27 cellular contexts compared by ENCODE assay signal in genomic region chr15:56763082-56763481, GRCh38. TPM values are rescaled to one million over a fixed set of nuclear protein-coding genes. Genes with fewer than 3 reads are reported as not detected.
DNase-seq lines count a peak whose midpoint lies in the region; ATAC-seq, FAIRE-seq and TF ChIP-seq lines count a peak whose summit lies in the region.
"Had no signal": no experiment of that assay in that cellular context is flagged by ENCODE, and none has a peak within 500 bp of the region (broad histone marks: within the 10 kb centered on the region; RNA-seq: fewer than 3 reads in every experiment).

No MANE protein-coding gene starts in this region.

- H3K79me2 ChIP-seq in K562 (ENCODE audit: control insufficient read depth, insufficient read depth, low read length), result no peaks in the 10 kb centered on the region
- H3K79me2 ChIP-seq in hepatocyte, result no peaks in the 10 kb centered on the region
- H3K79me2 ChIP-seq in smooth muscle cell (ENCODE audit: low read depth), result no peaks in the 10 kb centered on the region
- H3K79me2 ChIP-seq in neural progenitor cell (ENCODE audit: low read depth), result no peaks in the 10 kb centered on the region

- FAIRE-seq in K562 (lab: Jason Lieb, UNC), result peak; percentile 15
- FAIRE-seq: G401.6, GM12892 had no signal

- no peak overlapping the region for H3K23ac ChIP-seq in mesenchymal stem cell (ENCODE audit: low read length in 2 of 2)

- ATAC-seq in K562, result no peak
- ATAC-seq: HepG2, Right ventricle myocardium inferior had no signal

- no peaks in the 10 kb centered on the region for H3K27me3 Mint-ChIP-seq in neural progenitor cell (ENCODE audit: insufficient read depth, low read depth)

- H3K9me3 ChIP-seq in K562 (replicated peaks; ENCODE audit: control insufficient read depth, insufficient read depth, low read depth, low read length), result no peaks in the 10 kb centered on the region
- H3K9me3 ChIP-seq in hepatocyte (ENCODE audit: low read depth), result no peaks in the 10 kb centered on the region
- H3K9me3 ChIP-seq in smooth muscle cell (replicated peaks; ENCODE audit: low read depth), result no peaks in the 10 kb centered on the region
- no peaks in the 10 kb centered on the region for H3K9me3 ChIP-seq in neural progenitor cell (ENCODE audit: low read depth)
- no peaks in the 10 kb centered on the region for H3K9me3 ChIP-seq in mesenchymal stem cell (ENCODE audit: control insufficient read depth, low read length)
- H3K9me3 ChIP-seq: SJSA1 had no signal

- H3K36me3 Mint-ChIP-seq in neural progenitor cell, result no peaks in the 10 kb centered on the region
- H3K36me3 Mint-ChIP-seq: CD8-positive, alpha-beta memory T cell had no signal

- POLR2A ChIA-PET in K562 (lab: Yijun Ruan, JAX), result interaction anchor here (0.5 kb wide), 1 partner anchor 27 kb away, joined by 3 read pairs; no protein-coding TSS in a partner anchor

- TF ChIP-seq POLR2A in K562 (conservative IDR thresholded peaks at IDR 0.05), result no peak

- intact Hi-C loops in K562 (cut with micrococcal nuclease), result no loop called here

- no peak overlapping the region for H2BK15ac ChIP-seq in mesenchymal stem cell (ENCODE audit: low read depth, poor library complexity, severe bottlenecking)

- no TSS peak for BruUV-seq in K562 (replicated peaks; lab: Mats Ljungman, UMichigan)

- H3K4me3 Mint-ChIP-seq in neural progenitor cell, result no peak overlapping the region
- H3K4me3 Mint-ChIP-seq: CD8-positive, alpha-beta memory T cell had no signal

- CTCF ChIA-PET in K562 (lab: Yijun Ruan, JAX; ENCODE audit: low intra/inter-chr PET ratio), result no interaction called here

- H4K8ac ChIP-seq in mesenchymal stem cell (ENCODE audit: low read length), result no peak overlapping the region

- no peak overlapping the region for H3K4ac ChIP-seq in mesenchymal stem cell (ENCODE audit: low read depth in 1 of 2, low read length in 2 of 2)

- H2BK5ac ChIP-seq in mesenchymal stem cell (ENCODE audit: low read depth, low read length, poor library complexity, severe bottlenecking), result no peak overlapping the region

- H3K4me1 ChIP-seq in K562 (replicated peaks in 1 of 2; ENCODE audit: control insufficient read depth in 2 of 2, insufficient read depth in 2 of 2, low read length in 2 of 2), result peaks cover 0 to 13% of the 10 kb centered on the region in 2 experiments; a peak in 3 of 5 replicates
- peaks cover 24% of the 10 kb centered on the region for H3K4me1 ChIP-seq in hepatocyte (ENCODE audit: insufficient read depth)
- peaks cover 11% of the 10 kb centered on the region for H3K4me1 ChIP-seq in smooth muscle cell (ENCODE audit: low read depth)
- H3K4me1 ChIP-seq in neural progenitor cell, result no peaks in the 10 kb centered on the region
- H3K4me1 ChIP-seq in mesenchymal stem cell (ENCODE audit: control insufficient read depth, insufficient read depth, low read depth, low read length), result peaks cover 2% of the 10 kb centered on the region

- WGBS in K562 (ENCODE audit: insufficient coverage, low coverage, missing lambda C conversion rate), result 30% methylated on average over 1 of the region's 1 CpG
- 86% methylated on average over 1 of the region's 1 CpG for WGBS in hepatocyte (ENCODE audit: low lambda C conversion rate, missing lambda C conversion rate)
- WGBS in smooth muscle cell (ENCODE audit: low lambda C conversion rate), result 89% methylated on average over 1 of the region's 1 CpG
- WGBS in mesenchymal stem cell, result no CpG with 5 or more reads among the region's 1 CpG

- no peak overlapping the region for H2BK120ac ChIP-seq in mesenchymal stem cell (ENCODE audit: low read depth, low read length)

- no peaks in the 10 kb centered on the region for H3K79me1 ChIP-seq in mesenchymal stem cell (replicated peaks; ENCODE audit: low read length, poor library complexity, severe bottlenecking)

- in situ Hi-C loops in K562 (cut with MboI), result no loop called here

- H3K27ac Mint-ChIP-seq in neural progenitor cell, result no peak overlapping the region
- H3K27ac Mint-ChIP-seq: CD8-positive, alpha-beta memory T cell had no signal

- no peak overlapping the region for H3K18ac ChIP-seq in mesenchymal stem cell (ENCODE audit: low read depth in 1 of 2, low read length in 2 of 2)

- TF ChIP-seq CTCF in K562 (IDR thresholded peaks at IDR 0.05 in 2 of 3, conservative IDR thresholded peaks at IDR 0.05 in 1 of 3; ENCODE audit: insufficient read depth in 2 of 3, low read depth in 1 of 3, low read length in 3 of 3), result no peak
- TF ChIP-seq CTCF in hepatocyte (IDR thresholded peaks at IDR 0.05; ENCODE audit: poor library complexity), result no peak
- no peak for TF ChIP-seq CTCF in smooth muscle cell (IDR thresholded peaks at IDR 0.05; ENCODE audit: borderline replicate concordance, insufficient read depth, poor library complexity, severe bottlenecking)
- TF ChIP-seq CTCF in neural progenitor cell (IDR thresholded peaks at IDR 0.05), result no peak

- no peak overlapping the region for H4K91ac ChIP-seq in mesenchymal stem cell (ENCODE audit: low read length)

- H3K27me3 ChIP-seq in K562 (ENCODE audit: control insufficient read depth in 2 of 2, insufficient read depth in 2 of 2, low read length in 2 of 2) (no peaks in the 10 kb centered on the region), hepatocyte (no peaks in the 10 kb centered on the region), smooth muscle cell (ENCODE audit: low read depth) (no peaks in the 10 kb centered on the region), neural progenitor cell (no peaks in the 10 kb centered on the region), mesenchymal stem cell (ENCODE audit: control insufficient read depth in 1 of 2, insufficient read depth in 1 of 2, low read length in 2 of 2) (no peaks in the 10 kb centered on the region)
- H3K27me3 ChIP-seq: SJSA1 had no signal

- no peaks in the 10 kb centered on the region for H4K20me1 ChIP-seq in K562 (replicated peaks; ENCODE audit: control insufficient read depth, insufficient read depth, low read length)
- H4K20me1 ChIP-seq in hepatocyte (ENCODE audit: insufficient read depth, poor library complexity, severe bottlenecking), result no peaks in the 10 kb centered on the region
- no peaks in the 10 kb centered on the region for H4K20me1 ChIP-seq in smooth muscle cell (ENCODE audit: low read depth)
- H4K20me1 ChIP-seq in neural progenitor cell (ENCODE audit: low read depth), result no peaks in the 10 kb centered on the region

- no peaks in the 10 kb centered on the region for H3K9me1 ChIP-seq in K562 (ENCODE audit: control insufficient read depth, insufficient read depth, low read length)

- no peaks in the 10 kb centered on the region for H3K9me2 ChIP-seq in hepatocyte (replicated peaks; ENCODE audit: insufficient read depth)

- H2BK12ac ChIP-seq in mesenchymal stem cell (ENCODE audit: low read length in 2 of 2), result no peak overlapping the region

- no peak for TF ChIP-seq EP300 in K562 (IDR thresholded peaks at IDR 0.05; ENCODE audit: low read length)

- no peak overlapping the region for H3K27ac ChIP-seq in K562 (ENCODE audit: extremely low read depth, low read depth, low read length)
- H3K27ac ChIP-seq in hepatocyte, result no peak overlapping the region
- no peak overlapping the region for H3K27ac ChIP-seq in smooth muscle cell (ENCODE audit: low read depth)
- no peak overlapping the region for H3K27ac ChIP-seq in neural progenitor cell
- H3K27ac ChIP-seq in mesenchymal stem cell (ENCODE audit: low read length, poor library complexity, severe bottlenecking), result no peak overlapping the region
- H3K27ac ChIP-seq: SJSA1 had no signal

- peaks cover 5% of the 10 kb centered on the region for H3F3A ChIP-seq in smooth muscle cell (ENCODE audit: low read depth)
- no peaks in the 10 kb centered on the region for H3F3A ChIP-seq in neural progenitor cell (ENCODE audit: low read depth)

- no peak overlapping the region for H2AFZ ChIP-seq in K562 (ENCODE audit: low read depth, low read length)
- H2AFZ ChIP-seq in hepatocyte, result no peak overlapping the region
- no peak overlapping the region for H2AFZ ChIP-seq in smooth muscle cell (ENCODE audit: low read depth)
- H2AFZ ChIP-seq in neural progenitor cell (replicated peaks), result no peak overlapping the region
- H2AFZ ChIP-seq in mesenchymal stem cell (ENCODE audit: low read depth, low read length), result no peak overlapping the region

- no peak for DNase-seq in K562 (ENCODE audit: extremely low read depth in 1 of 4, low spot score in 3 of 4)
- DNase-seq in hepatocyte (ENCODE audit: low spot score), result no peak
- DNase-seq in smooth muscle cell (lab: John Stamatoyannopoulos, UW; ENCODE audit: unreplicated experiment), result no peak
- no peak for DNase-seq in neural progenitor cell (ENCODE audit: low spot score)
- DNase-seq in EL, result no peak
- DNase-seq in stimulated activated CD4-positive, alpha-beta T cell treated with anti-CD3 and anti-CD28 coated beads, Interleukin-4, amount 100 ng/mL, for 1 hour, result no peak
- DNase-seq in mesenchymal stem cell, result no peak
- DNase-seq: C1 segment of cervical spinal cord; Calu3; CD8-positive, alpha-beta memory T cell; DMS153; GOT3; HCEC 1CT; KBM-7; MM.1S; NCI-H1048; NCI-H1436; NCI-H187 treated with DMSO at 0.1 percent for 48 hours; NCI-H2107; NCI-H446 treated with DMSO at 0.1 percent for 48 hours; NCI-H526 treated with DMSO at 0.1 percent for 48 hours; OCI-M1 had no signal

- no peak for TF ChIP-seq RAD21 in K562 (CRISPR knock-in tag; conservative IDR thresholded peaks at IDR 0.05 in 1 of 2, IDR thresholded peaks at IDR 0.05 in 1 of 2)

- H3K9ac ChIP-seq in K562 (ENCODE audit: insufficient read depth in 1 of 2, low read depth in 2 of 2, low read length in 2 of 2) (no peak overlapping the region), smooth muscle cell (ENCODE audit: low read depth) (no peak overlapping the region), neural progenitor cell (no peak overlapping the region), mesenchymal stem cell (ENCODE audit: low read length) (no peak overlapping the region)

- H3K9me3 Mint-ChIP-seq in neural progenitor cell, result no peaks in the 10 kb centered on the region
- H3K9me3 Mint-ChIP-seq: CD8-positive, alpha-beta memory T cell had no signal

- no peaks in the 10 kb centered on the region for H3K4me1 Mint-ChIP-seq in neural progenitor cell

- no peak overlapping the region for H3K14ac ChIP-seq in mesenchymal stem cell (ENCODE audit: low read length in 2 of 2)

- no peaks in the 10 kb centered on the region for H3K36me3 ChIP-seq in K562 (ENCODE audit: control insufficient read depth, insufficient read depth, low read length)
- H3K36me3 ChIP-seq in hepatocyte (replicated peaks; ENCODE audit: insufficient read depth, low read depth), result no peaks in the 10 kb centered on the region
- H3K36me3 ChIP-seq in smooth muscle cell (ENCODE audit: low read depth), result no peaks in the 10 kb centered on the region
- no peaks in the 10 kb centered on the region for H3K36me3 ChIP-seq in neural progenitor cell
- H3K36me3 ChIP-seq in mesenchymal stem cell (ENCODE audit: control insufficient read depth in 1 of 2, insufficient read depth in 2 of 2, low read depth in 1 of 2, low read length in 2 of 2), result no peaks in the 10 kb centered on the region
- H3K36me3 ChIP-seq: SJSA1 had no signal

- H3K4me2 ChIP-seq in K562 (ENCODE audit: insufficient read depth, low read length) (no peak overlapping the region), hepatocyte (peak overlapping the region; percentile 44), smooth muscle cell (peak overlapping the region; percentile 24), neural progenitor cell (no peak overlapping the region), mesenchymal stem cell (ENCODE audit: low read length, poor library complexity, severe bottlenecking) (no peak overlapping the region)

- no peak overlapping the region for H3K4me3 ChIP-seq in K562
- no peak overlapping the region for H3K4me3 ChIP-seq in hepatocyte
- H3K4me3 ChIP-seq in smooth muscle cell, result no peak overlapping the region
- H3K4me3 ChIP-seq in neural progenitor cell, result no peak overlapping the region
- H3K4me3 ChIP-seq in mesenchymal stem cell (ENCODE audit: insufficient read depth in 1 of 2, low read depth in 1 of 2, low read length in 2 of 2), result no peak overlapping the region
- H3K4me3 ChIP-seq: SJSA1 had no signal

- no peak overlapping the region for H2AK5ac ChIP-seq in mesenchymal stem cell (ENCODE audit: low read length, severe bottlenecking)

RNA-seq across cellular contexts. Expression of gene ZNF280D, which starts 29.8 kb away (rescaled TPM):
- 19.1 and 52.2 TPM in 2 replicates for total RNA-seq in K562 (2011; cell fraction: chromatin; rRNA removed; ENCODE audit: low replicate concordance)
- 7.8 and 14.2 TPM in 2 replicates for total RNA-seq in K562 (2011; cell fraction: nucleolus; rRNA removed)
- 29.7 and 45.3 TPM in 2 replicates for total RNA-seq in K562 (2011; cell fraction: nucleoplasm; rRNA removed)
- total RNA-seq in K562 (2014; rRNA removed) (8.3 and 10.0 TPM in 2 replicates), K562 (2014; rRNA removed; fragmentation: Illumina TruSeq; extraction: Trizol) (21.8 and 25.5 TPM in 2 replicates), K562 (2015; rRNA removed; fragmentation: Illumina TruSeq; extraction: Trizol) (17.4 and 18.4 TPM in 2 replicates), K562 (2021) (18.6 and 22.0 TPM in 2 replicates), hepatocyte (0.87 and 1.7 TPM in 2 replicates), smooth muscle cell (2.9 and 4.3 TPM in 2 replicates), neural progenitor cell (ENCODE audit: low replicate concordance) (3.1 and 9.9 TPM in 2 replicates)
- polyA plus RNA-seq in K562 (2011; rRNA removed) (16.1 and 18.9 TPM in 2 replicates), K562 (2014; fragmentation: Illumina TruSeq; extraction: Trizol) (16.1 and 18.3 TPM in 2 replicates), K562 (2014; fragmentation: Nextera tagmentation; extraction: Ambion mirVana) (10 to 100 TPM; 10.2 to 12.1 TPM), K562 (2014; rRNA removed) (16.3 and 19.1 TPM in 2 replicates), hepatocyte (0.54 TPM in 1 of 2 replicates, not detected in the other), smooth muscle cell (0.47 and 0.94 TPM in 2 replicates)
- polyA plus RNA-seq in K562 (2011; cell fraction: cytosol; rRNA removed), result 2.8 and 6.9 TPM in 2 replicates
- 9.7 and 16.2 TPM in 2 replicates for polyA plus RNA-seq in K562 (2011; cell fraction: nucleus; rRNA removed)
- polyA plus RNA-seq in K562 (2012), result 11.2 and 14.9 TPM in 2 replicates
- 20.2 and 25.8 TPM in 2 replicates for polyA minus RNA-seq in K562 (2011; rRNA and poly(A)+ RNA removed)
- polyA minus RNA-seq in K562 (2011; cell fraction: cytosol; rRNA and poly(A)+ RNA removed), result 4.1 and 7.2 TPM in 2 replicates
- 10.9 and 32.7 TPM in 2 replicates for polyA minus RNA-seq in K562 (2011; cell fraction: nucleus; rRNA and poly(A)+ RNA removed)
- polyA plus RNA-seq in mesenchymal stem cell (2013, experiment 1 of 2), result 12.7 TPM
- polyA plus RNA-seq in mesenchymal stem cell (2013, experiment 2 of 2), result 12.1 TPM

Comparison
In these comparisons a context has a peak if more than half of its experiments do, and no peak if none do; other contexts are left out.
1. H3K4me2 ChIP-seq: peak in hepatocyte (single experiment) and smooth muscle cell (single experiment); none in K562 (single experiment), neural progenitor cell (single experiment) and mesenchymal stem cell (single experiment).